17 cellular contexts compared by ENCODE assay signal in genomic region chr13:47841131-47841530, GRCh38.
"Had no signal": no experiment of that assay in that cellular context is flagged by ENCODE, and none has a peak within 500 bp of the region (broad histone marks: within the 10 kb centered on the region; RNA-seq: fewer than 3 reads in every experiment).

No MANE protein-coding gene starts in this region.

- H3K4me3 Mint-ChIP-seq: memory B cell; mesothelial cell of epicardium; natural killer cell treated with Interleukin-12 subunit alpha and Interleukin-12 subunit beta and Interleukin-15 and Interleukin-18, amount 100 ng/mL, for 72 hours had no signal

- H3K9me3 Mint-ChIP-seq: memory B cell; mesothelial cell of epicardium; natural killer cell treated with Interleukin-12 subunit alpha and Interleukin-12 subunit beta and Interleukin-15 and Interleukin-18, amount 100 ng/mL, for 72 hours had no signal

- H3K27ac Mint-ChIP-seq: memory B cell; mesothelial cell of epicardium; natural killer cell treated with Interleukin-12 subunit alpha and Interleukin-12 subunit beta and Interleukin-15 and Interleukin-18, amount 100 ng/mL, for 72 hours had no signal

- DNase-seq: cortex of kidney; effector memory CD4-positive, alpha-beta T cell; foreskin fibroblast; glutamatergic neuron; left ventricle myocardium inferior; lower lobe of right lung; right cardiac atrium; small intestine; stimulated activated CD4-positive, alpha-beta T cell treated with anti-CD3 and anti-CD28 coated beads, Interleukin-2, amount 100 ng/mL, for 48 hours; stimulated activated naive CD8-positive, alpha-beta T cell treated with anti-CD3 and anti-CD28 coated beads, Interleukin-15, Interleukin-2, amounts not matched to agents 100 U/mL and 50 U/mL, for 24 hours; tibial artery; upper lobe of right lung had no signal

- ATAC-seq: esophagus mucosa; gastroesophageal sphincter; lower lobe of right lung; natural killer cell treated with Interleukin-12 subunit alpha and Interleukin-12 subunit beta and Interleukin-15 and Interleukin-18, amount 100 ng/mL, for 72 hours; right cardiac atrium; stimulated activated naive CD8-positive, alpha-beta T cell treated with anti-CD3 and anti-CD28 coated beads, Interleukin-15, Interleukin-2, amounts not matched to agents 100 U/mL and 50 U/mL, for 24 hours; upper lobe of right lung had no signal

- H3K4me1 Mint-ChIP-seq: memory B cell, mesothelial cell of epicardium had no signal

- H3K36me3 Mint-ChIP-seq: memory B cell; mesothelial cell of epicardium; natural killer cell treated with Interleukin-12 subunit alpha and Interleukin-12 subunit beta and Interleukin-15 and Interleukin-18, amount 100 ng/mL, for 72 hours had no signal
